Comparison of ENCODE assay signal across 10 cellular contexts in genomic region chr3:46977811-46978195, GRCh38. TPM values are rescaled to one million over a fixed set of nuclear protein-coding genes. Genes with fewer than 3 reads are reported as not detected.
DNase-seq lines count a peak whose midpoint lies in the region; ATAC-seq, FAIRE-seq and TF ChIP-seq lines count a peak whose summit lies in the region.
"Had no signal": no experiment of that assay in that cellular context is flagged by ENCODE, and none has a peak within 500 bp of the region (broad histone marks: within the 10 kb centered on the region; RNA-seq: fewer than 3 reads in every experiment).

No MANE protein-coding gene starts in this region.

- H2BK120ac ChIP-seq in neuronal stem cell (ENCODE audit: low read depth, low read length), result no peak overlapping the region

- H2AFZ ChIP-seq in OCI-LY1 (ENCODE audit: low read length), result no peak overlapping the region
- H2AFZ ChIP-seq in neuronal stem cell (ENCODE audit: low read length), result no peak overlapping the region

- H3K9me3 Mint-ChIP-seq in CD14-positive monocyte, result no peaks in the 10 kb centered on the region
- H3K9me3 Mint-ChIP-seq in effector memory CD8-positive, alpha-beta T cell, result no peaks in the 10 kb centered on the region

- no peak overlapping the region for H3K4me3 Mint-ChIP-seq in CD14-positive monocyte
- peak overlapping the region; percentile 91 to 97 for H3K4me3 Mint-ChIP-seq in effector memory CD8-positive, alpha-beta T cell

- peaks cover 10% of the 10 kb centered on the region for H3K79me1 ChIP-seq in neuronal stem cell (ENCODE audit: low read depth, low read length)

- H3K14ac ChIP-seq in neuronal stem cell (ENCODE audit: low read length), result no peak overlapping the region

- H3K27ac Mint-ChIP-seq in CD14-positive monocyte, result peak overlapping the region in 6 of 7 donors; percentile 25 to 99 (median 82)
- peak overlapping the region; percentile 72 for H3K27ac Mint-ChIP-seq in effector memory CD8-positive, alpha-beta T cell

- intact Hi-C loops in CD14-positive monocyte (cut with micrococcal nuclease), result loop anchor here (5.0 to 10.0 kb wide), 3 partner anchors 46 to 283 kb away; partner anchors contain the start of gene ALS2CL (in 1 of the 2)

- DNase-seq in CD14-positive monocyte (ENCODE audit: low spot score) (no peak), neuronal stem cell (ENCODE audit: low spot score) (no peak), amygdala (lab: John Stamatoyannopoulos, UW) (no peak), H54 (ENCODE audit: insufficient read length, low spot score) (no peak)
- DNase-seq in effector memory CD8-positive, alpha-beta T cell, result no peak
- DNase-seq in activated CD4-positive, CD25-positive, alpha-beta regulatory T cell (lab: John Stamatoyannopoulos, UW), result no peak
- DNase-seq: DMS 273 treated with DMSO at 0.1 percent for 48 hours had no signal

- TF ChIP-seq CTCF in CD14-positive monocyte (IDR thresholded peaks at IDR 0.05), result no peak
- no peak for TF ChIP-seq CTCF in OCI-LY1 (IDR thresholded peaks at IDR 0.05; ENCODE audit: low read length)

- H3K4me1 ChIP-seq in OCI-LY1 (ENCODE audit: insufficient read depth, low read length, severe bottlenecking) (peaks cover 64% of the 10 kb centered on the region), neuronal stem cell (ENCODE audit: control insufficient read depth in 2 of 2, insufficient read depth in 1 of 2, low read depth in 1 of 2, low read length in 2 of 2) (peaks cover 7 to 11% of the 10 kb centered on the region in 2 donors)

- H3K4me1 Mint-ChIP-seq in CD14-positive monocyte, result peaks cover 71% of the 10 kb centered on the region
- H3K4me1 Mint-ChIP-seq in effector memory CD8-positive, alpha-beta T cell (ENCODE audit: low read depth in 2 of 2), result peaks cover 51 to 58% of the 10 kb centered on the region in 2 donors

- H4K20me1 ChIP-seq in OCI-LY1 (ENCODE audit: insufficient read depth, low read length), result no peaks in the 10 kb centered on the region; the same call in 1 of the 2 replicates

- FAIRE-seq in H54 (lab: Jason Lieb, UNC), result no peak

- H2BK15ac ChIP-seq in neuronal stem cell (ENCODE audit: low read length), result peak overlapping the region; percentile 1

- H3K9me3 ChIP-seq in OCI-LY1 (ENCODE audit: low read length) (no peaks in the 10 kb centered on the region), neuronal stem cell (replicated peaks in 1 of 2; ENCODE audit: control insufficient read depth in 2 of 2, insufficient read depth in 1 of 2, low read depth in 1 of 2, low read length in 2 of 2) (no peaks in the 10 kb centered on the region)
- H3K9me3 ChIP-seq: heart left ventricle had no signal

- H2BK5ac ChIP-seq in neuronal stem cell (ENCODE audit: low read length), result no peak overlapping the region

- H3K36me3 ChIP-seq in OCI-LY1 (ENCODE audit: insufficient read depth, low read length) (peaks cover 13% of the 10 kb centered on the region; the same call in 1 of the 2 replicates), neuronal stem cell (replicated peaks in 1 of 2; ENCODE audit: control insufficient read depth in 2 of 2, insufficient read depth in 2 of 2, low read length in 2 of 2) (peaks cover 0 to 14% of the 10 kb centered on the region in 2 donors)

- H3K27me3 Mint-ChIP-seq in CD14-positive monocyte (ENCODE audit: low read depth in 3 of 3), result no peaks in the 10 kb centered on the region
- no peaks in the 10 kb centered on the region for H3K27me3 Mint-ChIP-seq in effector memory CD8-positive, alpha-beta T cell

- no CpG with 5 or more reads among the region's 5 CpGs for WGBS in neuronal stem cell (ENCODE audit: extremely low coverage in 2 of 2, insufficient read length in 2 of 2, insufficient replicate concordance in 1 of 2), 2 donors

- H3K9me2 ChIP-seq in OCI-LY1 (ENCODE audit: low read depth, low read length), result no peaks in the 10 kb centered on the region

- H3K79me2 ChIP-seq in OCI-LY1 (ENCODE audit: insufficient read depth, low read length), result peaks cover 36% of the 10 kb centered on the region

- no peak for TF ChIP-seq POLR2A in H54 (IDR thresholded peaks at IDR 0.05; ENCODE audit: low read depth, low read length)

- H3K27me3 ChIP-seq in OCI-LY1 (ENCODE audit: insufficient read depth, low read length) (no peaks in the 10 kb centered on the region), neuronal stem cell (ENCODE audit: control insufficient read depth in 3 of 3, insufficient read depth in 3 of 3, low read depth in 1 of 3, low read length in 3 of 3) (peaks cover 0 to 6% (median 4%) of the 10 kb centered on the region in 3 experiments)
- H3K27me3 ChIP-seq: heart left ventricle had no signal

- H3K9ac ChIP-seq in OCI-LY1 (ENCODE audit: low read length) (peak overlapping the region; percentile 88; the same call in 1 of the 2 replicates), neuronal stem cell (ENCODE audit: low read depth, low read length, poor library complexity) (no peak overlapping the region)

- H4K8ac ChIP-seq in neuronal stem cell (ENCODE audit: low read depth, low read length), result no peak overlapping the region

- peak overlapping the region; percentile 49 for H2AK5ac ChIP-seq in neuronal stem cell (ENCODE audit: low read depth, low read length)

- H3K27ac ChIP-seq in OCI-LY1 (ENCODE audit: low read depth, low read length, poor library complexity, severe bottlenecking) (peak overlapping the region; percentile 85), neuronal stem cell (replicated peaks; ENCODE audit: low read length) (no peak overlapping the region)

- no peak overlapping the region for H4K91ac ChIP-seq in neuronal stem cell (ENCODE audit: low read depth, low read length, poor library complexity)

- H3K4me2 ChIP-seq in OCI-LY1 (ENCODE audit: low read length) (peak overlapping the region; percentile 85), neuronal stem cell (ENCODE audit: insufficient read depth, low read length, poor library complexity, severe bottlenecking) (no peak overlapping the region)

- H2BK12ac ChIP-seq in neuronal stem cell (ENCODE audit: low read length), result no peak overlapping the region

- H3K36me3 Mint-ChIP-seq in CD14-positive monocyte, result peaks cover 3 to 6% of the 10 kb centered on the region in 2 donors
- H3K36me3 Mint-ChIP-seq in effector memory CD8-positive, alpha-beta T cell (ENCODE audit: insufficient read depth), result peaks cover 40% of the 10 kb centered on the region

- no peaks in the 10 kb centered on the region; the same call in 1 of the 2 replicates for H3F3A ChIP-seq in OCI-LY1 (ENCODE audit: insufficient read depth, low read length)

- no peak overlapping the region for H3K18ac ChIP-seq in neuronal stem cell (ENCODE audit: low read length)

- peak overlapping the region; percentile 93 for H3K4me3 ChIP-seq in OCI-LY1 (ENCODE audit: low read depth, low read length, poor library complexity, severe bottlenecking)
- no peak overlapping the region for H3K4me3 ChIP-seq in neuronal stem cell (ENCODE audit: low read length in 2 of 2)

- H3K23ac ChIP-seq in neuronal stem cell (ENCODE audit: low read depth, low read length, poor library complexity), result no peak overlapping the region

- H3K4ac ChIP-seq in neuronal stem cell (ENCODE audit: low read length), result no peak overlapping the region

- ATAC-seq in effector memory CD8-positive, alpha-beta T cell (replicated peaks), result no peak
- ATAC-seq in GM21528 (IDR thresholded peaks at IDR 0.05; ENCODE audit: low FRiP score, unreplicated experiment), result no peak
- ATAC-seq: heart left ventricle had no signal

RNA-seq across cellular contexts. Expression of gene CCDC12, which starts 1.3 kb away (rescaled TPM):
- polyA plus RNA-seq in CD14-positive monocyte, result 10 to 100 TPM; 50.1 to 55.8 TPM
- 56.1 TPM for polyA plus RNA-seq in neuronal stem cell (2013, experiment 1 of 2)
- polyA plus RNA-seq in neuronal stem cell (2013, experiment 2 of 2), result 55.5 TPM

RNA-seq across cellular contexts. Expression of gene NBEAL2, which starts 1.7 kb away (rescaled TPM):
- 10 to 100 TPM; 10.4 to 17.3 TPM for polyA plus RNA-seq in CD14-positive monocyte
- 5.9 TPM for polyA plus RNA-seq in neuronal stem cell (2013, experiment 1 of 2)
- polyA plus RNA-seq in neuronal stem cell (2013, experiment 2 of 2), result 6.2 TPM

Comparison
In these comparisons a context has a peak if more than half of its experiments do, and no peak if none do; other contexts are left out.
1. H3K4me3 Mint-ChIP-seq: peak in effector memory CD8-positive, alpha-beta T cell (2 of 2); none in CD14-positive monocyte (0 of 2).